Comparison of ENCODE assay signal across 25 cellular contexts in the genomic region with DNA sequence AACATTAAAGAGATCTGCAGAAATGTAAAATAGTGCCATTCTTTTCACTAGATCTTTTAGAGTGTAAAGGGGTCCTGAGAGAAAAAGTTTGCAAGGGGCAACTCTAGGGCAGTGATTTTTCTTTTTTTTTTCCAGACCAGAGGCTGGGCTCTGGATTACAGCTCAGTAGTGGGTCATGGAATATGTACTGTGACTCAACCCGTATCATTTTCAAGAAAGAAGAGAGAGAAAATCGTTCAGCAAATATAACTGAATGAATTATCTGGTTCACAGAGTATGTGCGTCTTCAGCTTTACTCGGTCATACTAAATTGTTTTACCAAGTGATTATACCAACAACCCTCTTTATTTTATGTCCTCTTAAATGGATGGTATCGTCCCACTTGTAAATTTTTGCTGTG. TPM values are rescaled to one million over a fixed set of nuclear protein-coding genes. Genes with fewer than 3 reads are reported as not detected.
A peak's percentile ranks its signal among the peaks of the same experiment; 100 is the strongest.
DNase-seq lines count a peak whose midpoint lies in the region; ATAC-seq and TF ChIP-seq lines count a peak whose summit lies in the region.
"Had no signal": no experiment of that assay in that cellular context is flagged by ENCODE, and none has a peak within 500 bp of the region (broad histone marks: within the 10 kb centered on the region; RNA-seq: fewer than 3 reads in every experiment).

No MANE protein-coding gene starts in this region.

- TF ChIP-seq CTCF in PC-3 (conservative IDR thresholded peaks at IDR 0.05; ENCODE audit: low read depth, low read length) (no peak), endodermal cell (conservative IDR thresholded peaks at IDR 0.05) (no peak)

- H3K27ac ChIP-seq in PC-3 (ENCODE audit: low read length) (no peak overlapping the region), endodermal cell (ENCODE audit: low read depth, low read length) (no peak overlapping the region)
- H3K27ac ChIP-seq: 22Rv1, esophagus muscularis mucosa, KMS-11, SK-N-MC, tibial nerve had no signal

- BruUV-seq in PC-3 (replicated peaks; lab: Mats Ljungman, UMichigan) = no TSS peak

- ATAC-seq in PC-3 (no peak), GM19395 (IDR thresholded peaks at IDR 0.05; ENCODE audit: unreplicated experiment) (no peak)
- ATAC-seq: HCT116 had no signal

- H3F3A ChIP-seq in PC-3 (ENCODE audit: low read length, unreplicated experiment) = no peaks in the 10 kb centered on the region

- peaks cover 69% of the 10 kb centered on the region for H3K79me2 ChIP-seq in PC-3 (ENCODE audit: low read length)

- POLR2A ChIA-PET in PC-3 (lab: Charles Lee; ENCODE audit: unreplicated experiment) = interaction anchor here (0.5 kb wide), 1 partner anchor 727 kb away, joined by 7 read pairs; no protein-coding TSS in a partner anchor

- no peaks in the 10 kb centered on the region for H3K9me3 Mint-ChIP-seq in activated T-cell treated with anti-CD3 and anti-CD28 coated beads, Interleukin-2, amount 50 U/mL, for 24 hours
- H3K9me3 Mint-ChIP-seq in endodermal cell = no peaks in the 10 kb centered on the region
- H3K9me3 Mint-ChIP-seq: activated naive CD4-positive, alpha-beta T cell treated with anti-CD3 and anti-CD28 coated beads for 36 hours; CD4-positive, alpha-beta T cell; stimulated activated naive CD8-positive, alpha-beta T cell treated with anti-CD3 and anti-CD28 coated beads, Interleukin-15, Interleukin-2, amounts not matched to agents 100 ng/mL and 50 ng/mL, for 24 hours had no signal

- H3K36me3 Mint-ChIP-seq in activated T-cell treated with anti-CD3 and anti-CD28 coated beads, Interleukin-2, amount 50 U/mL, for 24 hours (ENCODE audit: low read depth) = peaks cover 54% of the 10 kb centered on the region
- no peaks in the 10 kb centered on the region for H3K36me3 Mint-ChIP-seq in endodermal cell (ENCODE audit: low read depth)

- H3K27me3 ChIP-seq in PC-3 (ENCODE audit: low read length) = no peaks in the 10 kb centered on the region
- H3K27me3 ChIP-seq in endodermal cell (ENCODE audit: control insufficient read depth, insufficient read depth, low read length, poor library complexity, severe bottlenecking) = no peaks in the 10 kb centered on the region
- no peaks in the 10 kb centered on the region for H3K27me3 ChIP-seq in skeletal muscle satellite cell (ENCODE audit: control insufficient read depth, insufficient read depth, low read length)
- H3K27me3 ChIP-seq: esophagus muscularis mucosa, tibial nerve had no signal

- peaks cover 4% of the 10 kb centered on the region for H3K36me3 ChIP-seq in PC-3 (ENCODE audit: low read depth, low read length)
- H3K36me3 ChIP-seq in endodermal cell (ENCODE audit: control insufficient read depth, insufficient read depth, low read length) = peaks cover 9% of the 10 kb centered on the region
- no peaks in the 10 kb centered on the region for H3K36me3 ChIP-seq in skeletal muscle satellite cell (ENCODE audit: insufficient read depth, low read length)

- peaks cover 29% of the 10 kb centered on the region for H3K4me1 ChIP-seq in PC-3 (ENCODE audit: insufficient read depth, low read length)
- H3K4me1 ChIP-seq in endodermal cell (ENCODE audit: control insufficient read depth, insufficient read depth, low read length) = no peaks in the 10 kb centered on the region
- peaks cover 11% of the 10 kb centered on the region for H3K4me1 ChIP-seq in skeletal muscle satellite cell (ENCODE audit: control insufficient read depth, insufficient read depth, low read length)

- H3K9ac ChIP-seq in PC-3 (ENCODE audit: low read length) (no peak overlapping the region), endodermal cell (ENCODE audit: extremely low read depth, low read length, poor library complexity, severe bottlenecking) (no peak overlapping the region), skeletal muscle satellite cell (ENCODE audit: low read depth, low read length) (no peak overlapping the region)
- H3K9ac ChIP-seq: KMS-11 had no signal

- no peaks in the 10 kb centered on the region for H3K9me2 ChIP-seq in PC-3 (replicated peaks; ENCODE audit: low read length)

- H4K20me1 ChIP-seq in PC-3 (ENCODE audit: low read length) = 0 out of 2 replicates have a peak, but pooled peaks cover 8% of the 10 kb centered on the region

- H3K4me3 ChIP-seq in PC-3 (ENCODE audit: low read length) = peak overlapping the region; percentile 12; the same call in 1 of the 2 replicates
- H3K4me3 ChIP-seq in endodermal cell (ENCODE audit: low read length) = no peak overlapping the region
- H3K4me3 ChIP-seq in skeletal muscle satellite cell (ENCODE audit: low read length) = no peak overlapping the region
- H3K4me3 ChIP-seq: esophagus muscularis mucosa, SK-N-MC, tibial nerve had no signal

- intact Hi-C loops in PC-3 (cut with micrococcal nuclease) = loop anchor here (5.0 kb wide), 1 partner anchor 243 kb away; no protein-coding TSS in a partner anchor

- H3K27me3 Mint-ChIP-seq in activated T-cell treated with anti-CD3 and anti-CD28 coated beads, Interleukin-2, amount 50 U/mL, for 24 hours = no peaks in the 10 kb centered on the region
- no peaks in the 10 kb centered on the region for H3K27me3 Mint-ChIP-seq in endodermal cell (ENCODE audit: insufficient read depth)
- H3K27me3 Mint-ChIP-seq: CD4-positive, alpha-beta T cell; stimulated activated naive CD8-positive, alpha-beta T cell treated with anti-CD3 and anti-CD28 coated beads, Interleukin-15, Interleukin-2, amounts not matched to agents 100 ng/mL and 50 ng/mL, for 24 hours had no signal

- H3K9me3 ChIP-seq in PC-3 (ENCODE audit: low read length) (no peaks in the 10 kb centered on the region), endodermal cell (ENCODE audit: control insufficient read depth, low read length) (no peaks in the 10 kb centered on the region), skeletal muscle satellite cell (replicated peaks; ENCODE audit: low read length) (no peaks in the 10 kb centered on the region)
- H3K9me3 ChIP-seq: esophagus muscularis mucosa, tibial nerve had no signal

- H3K4me3 Mint-ChIP-seq in activated T-cell treated with anti-CD3 and anti-CD28 coated beads, Interleukin-2, amount 50 U/mL, for 24 hours = peak overlapping the region; percentile 30
- no peak overlapping the region for H3K4me3 Mint-ChIP-seq in endodermal cell
- H3K4me3 Mint-ChIP-seq: activated naive CD4-positive, alpha-beta T cell treated with anti-CD3 and anti-CD28 coated beads for 36 hours had no signal

- H3K4me1 Mint-ChIP-seq in activated T-cell treated with anti-CD3 and anti-CD28 coated beads, Interleukin-2, amount 50 U/mL, for 24 hours (ENCODE audit: low read depth) = peaks cover 45% of the 10 kb centered on the region
- H3K4me1 Mint-ChIP-seq in endodermal cell = peaks cover 23% of the 10 kb centered on the region

- DNase-seq in activated T-cell treated with anti-CD3 and anti-CD28 coated beads, Interleukin-2, amount 50 U/mL, for 24 hours = no peak
- DNase-seq in activated T-cell treated with anti-CD3 and anti-CD28 coated beads, Interleukin-2, amount 50 U/mL, for 48 hours = no peak
- peak; percentile 52 for DNase-seq in PC-3
- no peak for DNase-seq in endodermal cell
- no peak for DNase-seq in anterior cingulate cortex (lab: John Stamatoyannopoulos, UW)
- DNase-seq in dedifferentiated amniotic fluid mesenchymal stem cell (ENCODE audit: extremely low spot score) = no peak
- DNase-seq: activated CD4-positive, alpha-beta T cell treated with anti-CD3 and anti-CD28 coated beads, Interleukin-2, amount 50 U/mL, for 48 hours; activated naive CD4-positive, alpha-beta T cell treated with anti-CD3 and anti-CD28 coated beads for 36 hours; CD4-positive, alpha-beta T cell; effector memory CD4-positive, alpha-beta T cell; kidney; NCI-H1048; NCI-H2029; NCI-H345; nucleus accumbens; stimulated activated CD4-positive, alpha-beta T cell treated with anti-CD3 and anti-CD28 coated beads, Interleukin-4, amount 100 ng/mL, for 4 hours had no signal

- H3K4me2 ChIP-seq in PC-3 (ENCODE audit: low read length) (peak overlapping the region; percentile 51), skeletal muscle satellite cell (ENCODE audit: low read length) (peak overlapping the region; percentile 46)
- H3K4me2 ChIP-seq: KMS-11 had no signal

- H3K27ac Mint-ChIP-seq in activated T-cell treated with anti-CD3 and anti-CD28 coated beads, Interleukin-2, amount 50 U/mL, for 24 hours = peak overlapping the region; percentile 26
- H3K27ac Mint-ChIP-seq in endodermal cell = peak overlapping the region; percentile 68
- H3K27ac Mint-ChIP-seq: activated naive CD4-positive, alpha-beta T cell treated with anti-CD3 and anti-CD28 coated beads for 36 hours; CD4-positive, alpha-beta T cell; stimulated activated naive CD8-positive, alpha-beta T cell treated with anti-CD3 and anti-CD28 coated beads, Interleukin-15, Interleukin-2, amounts not matched to agents 100 ng/mL and 50 ng/mL, for 24 hours had no signal

- 99% methylated on average over 5 of the region's 5 CpGs; no CpG with 5 or more reads in 1 of the 2 experiments for WGBS in endodermal cell (ENCODE audit: insufficient coverage in 1 of 2, insufficient read length in 1 of 2), 2 experiments

- no peak overlapping the region for H2AFZ ChIP-seq in PC-3 (ENCODE audit: low read length)

- CTCF ChIA-PET in PC-3 (lab: Charles Lee) = no interaction called here

RNA-seq across cellular contexts. Expression of gene CEP57, which starts 3.8 kb away (rescaled TPM):
- total RNA-seq in PC-3 (2014; rRNA removed) = 36.7 and 38.1 TPM in 2 replicates
- total RNA-seq in endodermal cell = 10 to 100 TPM; 54.6 to 88.1 TPM
- 64.3 TPM for polyA plus RNA-seq in endodermal cell (2013, experiment 1 of 2)
- polyA plus RNA-seq in endodermal cell (2013, experiment 2 of 2) = 59.1 TPM
- total RNA-seq in skeletal muscle satellite cell (2012; rRNA removed) = 22.3 and 28.4 TPM in 2 replicates

RNA-seq across cellular contexts. Expression of gene FAM76B, which starts 4.5 kb away (rescaled TPM):
- 13.3 and 14.9 TPM in 2 replicates for total RNA-seq in PC-3 (2014; rRNA removed)
- 10 to 100 TPM; 36.5 to 40.2 TPM for total RNA-seq in endodermal cell
- polyA plus RNA-seq in endodermal cell (2013, experiment 1 of 2) = 51.1 TPM
- 44.1 TPM for polyA plus RNA-seq in endodermal cell (2013, experiment 2 of 2)
- 12.9 and 13.9 TPM in 2 replicates for total RNA-seq in skeletal muscle satellite cell (2012; rRNA removed)
